Comparison of ENCODE assay signal across 14 cellular contexts in the genomic region with DNA sequence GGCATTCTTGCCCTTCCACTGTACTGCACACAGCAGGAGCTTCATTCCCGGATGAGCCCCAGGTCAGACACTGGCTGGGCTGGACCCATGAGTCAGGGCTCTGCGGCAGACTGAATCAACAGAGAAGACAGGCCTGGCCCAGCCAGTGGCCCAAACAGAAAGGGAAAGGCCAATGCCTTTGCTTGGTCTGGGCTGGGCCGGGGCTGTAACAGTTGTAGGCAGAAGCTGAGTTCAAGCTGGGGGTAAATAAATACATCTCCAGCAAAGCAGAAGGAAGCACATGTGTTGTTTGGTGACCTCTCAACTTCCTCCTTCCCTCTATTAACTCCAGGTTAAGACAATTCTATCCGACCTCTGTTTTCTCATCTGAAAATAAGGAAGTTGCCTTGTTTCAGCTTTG. TPM values are rescaled to one million over a fixed set of nuclear protein-coding genes. Genes with fewer than 3 reads are reported as not detected.
DNase-seq lines count a peak whose midpoint lies in the region; TF ChIP-seq lines count a peak whose summit lies in the region.
"Had no signal": no experiment of that assay in that cellular context is flagged by ENCODE, and none has a peak within 500 bp of the region (broad histone marks: within the 10 kb centered on the region; RNA-seq: fewer than 3 reads in every experiment).

No MANE protein-coding gene starts in this region.

- DNase-seq in DMS53 (lab: John Stamatoyannopoulos, UW), result peak; percentile 21
- DNase-seq in DMS53 treated with DMSO at 0.1 percent for 48 hours (lab: John Stamatoyannopoulos, UW; ENCODE audit: unreplicated experiment), result no peak
- peak; percentile 26 for DNase-seq in astrocyte of the spinal cord (ENCODE audit: low read depth, low spot score)
- peak; percentile 86 for DNase-seq in ureter (ENCODE audit: low spot score)
- no peak for DNase-seq in NCI-H446 (lab: John Stamatoyannopoulos, UW)
- no peak for DNase-seq in NCI-H510A (lab: John Stamatoyannopoulos, UW)
- DNase-seq in DMS79 treated with DMSO at 0.1 percent for 48 hours (lab: John Stamatoyannopoulos, UW), result no peak
- DNase-seq: activated CD4-positive, alpha-beta memory T cell treated with anti-CD3 and anti-CD28 coated beads for 36 hours; DMS153; NCI-H2227 treated with DMSO at 0.1 percent for 48 hours; SK-N-SH; testis had no signal

- no peak overlapping the region for H3K9ac ChIP-seq in liver (ENCODE audit: low read depth in 1 of 2, low read length in 2 of 2)
- H3K9ac ChIP-seq: SK-N-SH had no signal

- H3K4me3 ChIP-seq in astrocyte of the spinal cord (ENCODE audit: low read depth, low read length), result no peak overlapping the region
- no peak overlapping the region for H3K4me3 ChIP-seq in liver (ENCODE audit: low read depth in 1 of 3, low read length in 3 of 3)
- H3K4me3 ChIP-seq: testis had no signal

- no peak for TF ChIP-seq RAD21 in liver (IDR thresholded peaks at IDR 0.05)

- no peak overlapping the region for H3K27ac ChIP-seq in liver (ENCODE audit: low read depth in 1 of 2, low read length in 2 of 2)
- H3K27ac ChIP-seq: 22Rv1, testis had no signal

- WGBS in liver, result 69% methylated on average over 4 of the region's 4 CpGs

- peaks cover 2 to 18% (median 15%) of the 10 kb centered on the region in 4 donors for H3K9me3 ChIP-seq in liver (ENCODE audit: control insufficient read depth in 4 of 4, low read length in 3 of 4)
- H3K9me3 ChIP-seq: SK-N-SH, testis had no signal

- H3K36me3 ChIP-seq in liver (ENCODE audit: control insufficient read depth in 4 of 4, insufficient read depth in 3 of 4, low read depth in 1 of 4, low read length in 3 of 4), result no peaks in the 10 kb centered on the region

- H3K4me1 ChIP-seq in liver (ENCODE audit: control insufficient read depth in 4 of 4, insufficient read depth in 4 of 4, low read length in 3 of 4), result peaks cover 0 to 1% (median 0%) of the 10 kb centered on the region in 4 donors

- TF ChIP-seq CTCF in astrocyte of the spinal cord (IDR thresholded peaks at IDR 0.05; ENCODE audit: low read depth, low read length), result no peak
- TF ChIP-seq CTCF in liver (IDR thresholded peaks at IDR 0.05; ENCODE audit: low read depth, low read length, missing input control), result no peak

- H3K27me3 ChIP-seq in liver (ENCODE audit: control insufficient read depth in 4 of 4, insufficient read depth in 4 of 4, low read length in 3 of 4), result no peaks in the 10 kb centered on the region
- H3K27me3 ChIP-seq: testis had no signal

- in situ Hi-C loops in astrocyte of the spinal cord (cut with HindIII; ENCODE audit: low sequenced_read_pairs), result no loop called here

TF ChIP-seq in liver, 16 proteins besides CTCF, POLR2A, EP300 and RAD21:
- no peak for TF ChIP-seq EGR1 (IDR thresholded peaks at IDR 0.05; ENCODE audit: low read depth in 2 of 2)
- TF ChIP-seq, protein P1, sequence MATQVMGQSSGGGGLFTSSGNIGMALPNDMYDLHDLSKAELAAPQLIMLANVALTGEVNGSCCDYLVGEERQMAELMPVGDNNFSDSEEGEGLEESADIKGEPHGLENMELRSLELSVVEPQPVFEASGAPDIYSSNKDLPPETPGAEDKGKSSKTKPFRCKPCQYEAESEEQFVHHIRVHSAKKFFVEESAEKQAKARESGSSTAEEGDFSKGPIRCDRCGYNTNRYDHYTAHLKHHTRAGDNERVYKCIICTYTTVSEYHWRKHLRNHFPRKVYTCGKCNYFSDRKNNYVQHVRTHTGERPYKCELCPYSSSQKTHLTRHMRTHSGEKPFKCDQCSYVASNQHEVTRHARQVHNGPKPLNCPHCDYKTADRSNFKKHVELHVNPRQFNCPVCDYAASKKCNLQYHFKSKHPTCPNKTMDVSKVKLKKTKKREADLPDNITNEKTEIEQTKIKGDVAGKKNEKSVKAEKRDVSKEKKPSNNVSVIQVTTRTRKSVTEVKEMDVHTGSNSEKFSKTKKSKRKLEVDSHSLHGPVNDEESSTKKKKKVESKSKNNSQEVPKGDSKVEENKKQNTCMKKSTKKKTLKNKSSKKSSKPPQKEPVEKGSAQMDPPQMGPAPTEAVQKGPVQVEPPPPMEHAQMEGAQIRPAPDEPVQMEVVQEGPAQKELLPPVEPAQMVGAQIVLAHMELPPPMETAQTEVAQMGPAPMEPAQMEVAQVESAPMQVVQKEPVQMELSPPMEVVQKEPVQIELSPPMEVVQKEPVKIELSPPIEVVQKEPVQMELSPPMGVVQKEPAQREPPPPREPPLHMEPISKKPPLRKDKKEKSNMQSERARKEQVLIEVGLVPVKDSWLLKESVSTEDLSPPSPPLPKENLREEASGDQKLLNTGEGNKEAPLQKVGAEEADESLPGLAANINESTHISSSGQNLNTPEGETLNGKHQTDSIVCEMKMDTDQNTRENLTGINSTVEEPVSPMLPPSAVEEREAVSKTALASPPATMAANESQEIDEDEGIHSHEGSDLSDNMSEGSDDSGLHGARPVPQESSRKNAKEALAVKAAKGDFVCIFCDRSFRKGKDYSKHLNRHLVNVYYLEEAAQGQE (IDR thresholded peaks at IDR 0.05), result no peak
- TF ChIP-seq TAF1 (conservative IDR thresholded peaks at IDR 0.05), result no peak
- TF ChIP-seq RXRA (IDR thresholded peaks at IDR 0.05), result peak; percentile 21 to 26
- no peak for TF ChIP-seq HNF4A (conservative IDR thresholded peaks at IDR 0.05)
- TF ChIP-seq, protein P2, sequence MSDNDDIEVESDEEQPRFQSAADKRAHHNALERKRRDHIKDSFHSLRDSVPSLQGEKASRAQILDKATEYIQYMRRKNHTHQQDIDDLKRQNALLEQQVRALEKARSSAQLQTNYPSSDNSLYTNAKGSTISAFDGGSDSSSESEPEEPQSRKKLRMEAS (IDR thresholded peaks at IDR 0.05), result no peak

RNA-seq across cellular contexts. Expression of a gene that starts 1.8 kb away (rescaled TPM):
- total RNA-seq in liver (not detected), ureter (0.13 TPM)
- under 1 TPM in 1 of 2 donors, not detected in 1; 0.07 TPM for polyA plus RNA-seq in liver
- polyA plus RNA-seq: SK-N-SH had no signal

RNA-seq across cellular contexts. Expression of a gene that starts 11.7 kb away (rescaled TPM):
- total RNA-seq in liver (under 1 TPM; 0.08 to 0.33 TPM), ureter (224 TPM)
- polyA plus RNA-seq in liver, result under 1 TPM in 1 of 2 donors, not detected in 1; 0.24 TPM
- total RNA-seq: activated CD4-positive, alpha-beta memory T cell treated with anti-CD3 and anti-CD28 coated beads for 36 hours had no signal
- polyA plus RNA-seq: SK-N-SH had no signal

Comparison
In these comparisons a context has a peak if more than half of its experiments do, and no peak if none do; other contexts are left out.
1. DNase-seq: peak in DMS53 (single experiment), astrocyte of the spinal cord (single experiment) and ureter (single experiment); none in DMS53 treated with DMSO at 0.1 percent for 48 hours (single experiment), NCI-H446 (0 of 2), NCI-H510A (single experiment) and DMS79 treated with DMSO at 0.1 percent for 48 hours (single experiment).
2. RNA of a gene that starts 11.7 kb away (total RNA-seq): 224 TPM in ureter (single experiment); 0.08 to 0.33 TPM in liver; every median in the first group is over 100 times any median in the second.